Comparison of ENCODE assay signal across 1 cellular context in the genomic region with DNA sequence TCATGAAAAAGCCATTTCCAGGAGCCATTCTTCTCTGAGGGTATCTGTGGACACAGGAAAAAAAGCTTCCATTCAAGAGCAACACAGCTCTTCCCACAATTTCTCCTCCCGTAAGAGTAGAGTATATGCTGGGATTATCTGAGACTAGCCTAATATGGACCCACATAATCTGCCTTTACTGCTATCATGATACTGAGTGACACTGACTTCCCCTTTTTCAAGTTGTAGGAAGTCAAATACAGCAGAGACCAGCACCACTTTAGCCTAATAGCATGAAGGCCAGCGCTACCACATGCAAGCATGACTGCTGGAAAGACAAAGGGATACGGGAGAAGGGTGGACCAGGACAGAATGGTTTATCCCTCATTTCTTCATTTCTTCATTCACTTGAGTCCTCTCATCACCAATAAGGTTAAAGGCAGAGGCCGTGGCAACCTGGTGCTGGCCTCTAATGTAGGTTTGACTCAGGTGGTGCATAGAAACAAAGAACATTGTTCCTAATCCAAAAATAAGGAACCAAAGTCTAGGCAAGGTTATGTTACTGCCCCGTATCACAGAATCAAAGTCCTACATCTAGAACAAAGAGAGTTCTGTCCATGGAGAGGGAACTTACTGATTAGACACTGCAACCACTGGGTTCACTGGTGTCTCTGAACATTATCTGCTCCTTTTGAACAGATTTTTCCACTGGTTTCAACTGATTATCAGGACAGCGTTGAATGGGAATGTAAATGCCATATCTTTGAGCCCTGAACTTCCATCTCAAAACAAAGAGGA.
TF ChIP-seq lines count a peak whose summit lies in the region.

No MANE protein-coding gene starts in this region.

TF ChIP-seq in HepG2, 621 proteins besides CTCF, POLR2A, EP300 and RAD21 (continued from another document and continues in another):
- TF ChIP-seq, protein P1, sequence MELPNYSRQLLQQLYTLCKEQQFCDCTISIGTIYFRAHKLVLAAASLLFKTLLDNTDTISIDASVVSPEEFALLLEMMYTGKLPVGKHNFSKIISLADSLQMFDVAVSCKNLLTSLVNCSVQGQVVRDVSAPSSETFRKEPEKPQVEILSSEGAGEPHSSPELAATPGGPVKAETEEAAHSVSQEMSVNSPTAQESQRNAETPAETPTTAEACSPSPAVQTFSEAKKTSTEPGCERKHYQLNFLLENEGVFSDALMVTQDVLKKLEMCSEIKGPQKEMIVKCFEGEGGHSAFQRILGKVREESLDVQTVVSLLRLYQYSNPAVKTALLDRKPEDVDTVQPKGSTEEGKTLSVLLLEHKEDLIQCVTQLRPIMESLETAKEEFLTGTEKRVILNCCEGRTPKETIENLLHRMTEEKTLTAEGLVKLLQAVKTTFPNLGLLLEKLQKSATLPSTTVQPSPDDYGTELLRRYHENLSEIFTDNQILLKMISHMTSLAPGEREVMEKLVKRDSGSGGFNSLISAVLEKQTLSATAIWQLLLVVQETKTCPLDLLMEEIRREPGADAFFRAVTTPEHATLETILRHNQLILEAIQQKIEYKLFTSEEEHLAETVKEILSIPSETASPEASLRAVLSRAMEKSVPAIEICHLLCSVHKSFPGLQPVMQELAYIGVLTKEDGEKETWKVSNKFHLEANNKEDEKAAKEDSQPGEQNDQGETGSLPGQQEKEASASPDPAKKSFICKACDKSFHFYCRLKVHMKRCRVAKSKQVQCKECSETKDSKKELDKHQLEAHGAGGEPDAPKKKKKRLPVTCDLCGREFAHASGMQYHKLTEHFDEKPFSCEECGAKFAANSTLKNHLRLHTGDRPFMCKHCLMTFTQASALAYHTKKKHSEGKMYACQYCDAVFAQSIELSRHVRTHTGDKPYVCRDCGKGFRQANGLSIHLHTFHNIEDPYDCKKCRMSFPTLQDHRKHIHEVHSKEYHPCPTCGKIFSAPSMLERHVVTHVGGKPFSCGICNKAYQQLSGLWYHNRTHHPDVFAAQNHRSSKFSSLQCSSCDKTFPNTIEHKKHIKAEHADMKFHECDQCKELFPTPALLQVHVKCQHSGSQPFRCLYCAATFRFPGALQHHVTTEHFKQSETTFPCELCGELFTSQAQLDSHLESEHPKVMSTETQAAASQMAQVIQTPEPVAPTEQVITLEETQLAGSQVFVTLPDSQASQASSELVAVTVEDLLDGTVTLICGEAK (IDR thresholded peaks at IDR 0.05) = no peak
- TF ChIP-seq, protein P1 (CRISPR knock-in tag; IDR thresholded peaks at IDR 0.05) = no peak
- TF ChIP-seq ZNF260 (CRISPR knock-in tag; IDR thresholded peaks at IDR 0.05; ENCODE audit: borderline replicate concordance, low read depth) (no peak), HDAC2 (CRISPR knock-in tag; IDR thresholded peaks at IDR 0.05) (no peak), ZNF570 (CRISPR knock-in tag; IDR thresholded peaks at IDR 0.05; ENCODE audit: borderline replicate concordance) (no peak), ZNF274 (CRISPR knock-in tag; IDR thresholded peaks at IDR 0.05) (no peak), ZNF772 (CRISPR knock-in tag; IDR thresholded peaks at IDR 0.05) (peak; percentile 74; the same call in 1 of the 2 replicates), ZNF556 (CRISPR knock-in tag; IDR thresholded peaks at IDR 0.05; ENCODE audit: borderline replicate concordance) (no peak), KLF11 (CRISPR knock-in tag; IDR thresholded peaks at IDR 0.05) (no peak), IKZF4 (CRISPR knock-in tag; IDR thresholded peaks at IDR 0.05; ENCODE audit: borderline replicate concordance, low read depth, not compliant biosample characterization) (no peak), ZNF788 (CRISPR knock-in tag; IDR thresholded peaks at IDR 0.05; ENCODE audit: borderline replicate concordance) (no peak), PTBP1 (IDR thresholded peaks at IDR 0.05; ENCODE audit: low read depth, low read length, poor library complexity, severe bottlenecking) (no peak), SOX13 (IDR thresholded peaks at IDR 0.05) (no peak), SOX13 (CRISPR knock-in tag; conservative IDR thresholded peaks at IDR 0.05 in 1 of 2, IDR thresholded peaks at IDR 0.05 in 1 of 2) (peak in 1 of 2 experiments; percentile 85; a peak in 2 of 4 replicates), MAZ (IDR thresholded peaks at IDR 0.05; ENCODE audit: borderline replicate concordance, low read depth, low read length) (no peak), MAZ (CRISPR knock-in tag; IDR thresholded peaks at IDR 0.05; ENCODE audit: low read depth) (no peak), SOX5 (CRISPR knock-in tag; IDR thresholded peaks at IDR 0.05; ENCODE audit: borderline replicate concordance) (peak; percentile 74; the same call in 1 of the 2 replicates), CENPX (CRISPR knock-in tag; IDR thresholded peaks at IDR 0.05) (no peak), AGO1 (IDR thresholded peaks at IDR 0.05; ENCODE audit: low read depth, low read length, poor library complexity, severe bottlenecking) (no peak), GFI1 (CRISPR knock-in tag; IDR thresholded peaks at IDR 0.05; ENCODE audit: borderline replicate concordance) (0 out of 2 replicates have a peak, but pooled peaks have one; percentile 45), ZNF616 (CRISPR knock-in tag; IDR thresholded peaks at IDR 0.05; ENCODE audit: low read depth) (no peak)
- TF ChIP-seq, protein P2, sequence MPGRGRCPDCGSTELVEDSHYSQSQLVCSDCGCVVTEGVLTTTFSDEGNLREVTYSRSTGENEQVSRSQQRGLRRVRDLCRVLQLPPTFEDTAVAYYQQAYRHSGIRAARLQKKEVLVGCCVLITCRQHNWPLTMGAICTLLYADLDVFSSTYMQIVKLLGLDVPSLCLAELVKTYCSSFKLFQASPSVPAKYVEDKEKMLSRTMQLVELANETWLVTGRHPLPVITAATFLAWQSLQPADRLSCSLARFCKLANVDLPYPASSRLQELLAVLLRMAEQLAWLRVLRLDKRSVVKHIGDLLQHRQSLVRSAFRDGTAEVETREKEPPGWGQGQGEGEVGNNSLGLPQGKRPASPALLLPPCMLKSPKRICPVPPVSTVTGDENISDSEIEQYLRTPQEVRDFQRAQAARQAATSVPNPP (CRISPR knock-in tag; IDR thresholded peaks at IDR 0.05) = no peak
- TF ChIP-seq, protein P3, sequence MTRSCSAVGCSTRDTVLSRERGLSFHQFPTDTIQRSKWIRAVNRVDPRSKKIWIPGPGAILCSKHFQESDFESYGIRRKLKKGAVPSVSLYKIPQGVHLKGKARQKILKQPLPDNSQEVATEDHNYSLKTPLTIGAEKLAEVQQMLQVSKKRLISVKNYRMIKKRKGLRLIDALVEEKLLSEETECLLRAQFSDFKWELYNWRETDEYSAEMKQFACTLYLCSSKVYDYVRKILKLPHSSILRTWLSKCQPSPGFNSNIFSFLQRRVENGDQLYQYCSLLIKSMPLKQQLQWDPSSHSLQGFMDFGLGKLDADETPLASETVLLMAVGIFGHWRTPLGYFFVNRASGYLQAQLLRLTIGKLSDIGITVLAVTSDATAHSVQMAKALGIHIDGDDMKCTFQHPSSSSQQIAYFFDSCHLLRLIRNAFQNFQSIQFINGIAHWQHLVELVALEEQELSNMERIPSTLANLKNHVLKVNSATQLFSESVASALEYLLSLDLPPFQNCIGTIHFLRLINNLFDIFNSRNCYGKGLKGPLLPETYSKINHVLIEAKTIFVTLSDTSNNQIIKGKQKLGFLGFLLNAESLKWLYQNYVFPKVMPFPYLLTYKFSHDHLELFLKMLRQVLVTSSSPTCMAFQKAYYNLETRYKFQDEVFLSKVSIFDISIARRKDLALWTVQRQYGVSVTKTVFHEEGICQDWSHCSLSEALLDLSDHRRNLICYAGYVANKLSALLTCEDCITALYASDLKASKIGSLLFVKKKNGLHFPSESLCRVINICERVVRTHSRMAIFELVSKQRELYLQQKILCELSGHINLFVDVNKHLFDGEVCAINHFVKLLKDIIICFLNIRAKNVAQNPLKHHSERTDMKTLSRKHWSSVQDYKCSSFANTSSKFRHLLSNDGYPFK (CRISPR knock-in tag; IDR thresholded peaks at IDR 0.05; ENCODE audit: borderline replicate concordance) = no peak
- TF ChIP-seq, protein P4, sequence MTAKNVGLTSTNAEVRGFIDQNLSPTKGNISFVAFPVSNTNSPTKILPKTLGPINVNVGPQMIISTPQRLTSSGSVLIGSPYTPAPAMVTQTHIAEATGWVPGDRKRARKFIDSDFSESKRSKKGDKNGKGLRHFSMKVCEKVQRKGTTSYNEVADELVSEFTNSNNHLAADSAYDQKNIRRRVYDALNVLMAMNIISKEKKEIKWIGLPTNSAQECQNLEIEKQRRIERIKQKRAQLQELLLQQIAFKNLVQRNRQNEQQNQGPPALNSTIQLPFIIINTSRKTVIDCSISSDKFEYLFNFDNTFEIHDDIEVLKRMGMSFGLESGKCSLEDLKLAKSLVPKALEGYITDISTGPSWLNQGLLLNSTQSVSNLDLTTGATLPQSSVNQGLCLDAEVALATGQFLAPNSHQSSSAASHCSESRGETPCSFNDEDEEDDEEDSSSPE (CRISPR knock-in tag; IDR thresholded peaks at IDR 0.05) = no peak
- TF ChIP-seq, protein P5, sequence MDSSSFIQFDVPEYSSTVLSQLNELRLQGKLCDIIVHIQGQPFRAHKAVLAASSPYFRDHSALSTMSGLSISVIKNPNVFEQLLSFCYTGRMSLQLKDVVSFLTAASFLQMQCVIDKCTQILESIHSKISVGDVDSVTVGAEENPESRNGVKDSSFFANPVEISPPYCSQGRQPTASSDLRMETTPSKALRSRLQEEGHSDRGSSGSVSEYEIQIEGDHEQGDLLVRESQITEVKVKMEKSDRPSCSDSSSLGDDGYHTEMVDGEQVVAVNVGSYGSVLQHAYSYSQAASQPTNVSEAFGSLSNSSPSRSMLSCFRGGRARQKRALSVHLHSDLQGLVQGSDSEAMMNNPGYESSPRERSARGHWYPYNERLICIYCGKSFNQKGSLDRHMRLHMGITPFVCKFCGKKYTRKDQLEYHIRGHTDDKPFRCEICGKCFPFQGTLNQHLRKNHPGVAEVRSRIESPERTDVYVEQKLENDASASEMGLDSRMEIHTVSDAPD (CRISPR knock-in tag; IDR thresholded peaks at IDR 0.05) = 0 out of 2 replicates have a peak, but pooled peaks have one; percentile 16
- TF ChIP-seq, protein P6, sequence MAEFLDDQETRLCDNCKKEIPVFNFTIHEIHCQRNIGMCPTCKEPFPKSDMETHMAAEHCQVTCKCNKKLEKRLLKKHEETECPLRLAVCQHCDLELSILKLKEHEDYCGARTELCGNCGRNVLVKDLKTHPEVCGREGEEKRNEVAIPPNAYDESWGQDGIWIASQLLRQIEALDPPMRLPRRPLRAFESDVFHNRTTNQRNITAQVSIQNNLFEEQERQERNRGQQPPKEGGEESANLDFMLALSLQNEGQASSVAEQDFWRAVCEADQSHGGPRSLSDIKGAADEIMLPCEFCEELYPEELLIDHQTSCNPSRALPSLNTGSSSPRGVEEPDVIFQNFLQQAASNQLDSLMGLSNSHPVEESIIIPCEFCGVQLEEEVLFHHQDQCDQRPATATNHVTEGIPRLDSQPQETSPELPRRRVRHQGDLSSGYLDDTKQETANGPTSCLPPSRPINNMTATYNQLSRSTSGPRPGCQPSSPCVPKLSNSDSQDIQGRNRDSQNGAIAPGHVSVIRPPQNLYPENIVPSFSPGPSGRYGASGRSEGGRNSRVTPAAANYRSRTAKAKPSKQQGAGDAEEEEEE (CRISPR knock-in tag; IDR thresholded peaks at IDR 0.05; ENCODE audit: borderline replicate concordance) = no peak
- TF ChIP-seq, protein P7, sequence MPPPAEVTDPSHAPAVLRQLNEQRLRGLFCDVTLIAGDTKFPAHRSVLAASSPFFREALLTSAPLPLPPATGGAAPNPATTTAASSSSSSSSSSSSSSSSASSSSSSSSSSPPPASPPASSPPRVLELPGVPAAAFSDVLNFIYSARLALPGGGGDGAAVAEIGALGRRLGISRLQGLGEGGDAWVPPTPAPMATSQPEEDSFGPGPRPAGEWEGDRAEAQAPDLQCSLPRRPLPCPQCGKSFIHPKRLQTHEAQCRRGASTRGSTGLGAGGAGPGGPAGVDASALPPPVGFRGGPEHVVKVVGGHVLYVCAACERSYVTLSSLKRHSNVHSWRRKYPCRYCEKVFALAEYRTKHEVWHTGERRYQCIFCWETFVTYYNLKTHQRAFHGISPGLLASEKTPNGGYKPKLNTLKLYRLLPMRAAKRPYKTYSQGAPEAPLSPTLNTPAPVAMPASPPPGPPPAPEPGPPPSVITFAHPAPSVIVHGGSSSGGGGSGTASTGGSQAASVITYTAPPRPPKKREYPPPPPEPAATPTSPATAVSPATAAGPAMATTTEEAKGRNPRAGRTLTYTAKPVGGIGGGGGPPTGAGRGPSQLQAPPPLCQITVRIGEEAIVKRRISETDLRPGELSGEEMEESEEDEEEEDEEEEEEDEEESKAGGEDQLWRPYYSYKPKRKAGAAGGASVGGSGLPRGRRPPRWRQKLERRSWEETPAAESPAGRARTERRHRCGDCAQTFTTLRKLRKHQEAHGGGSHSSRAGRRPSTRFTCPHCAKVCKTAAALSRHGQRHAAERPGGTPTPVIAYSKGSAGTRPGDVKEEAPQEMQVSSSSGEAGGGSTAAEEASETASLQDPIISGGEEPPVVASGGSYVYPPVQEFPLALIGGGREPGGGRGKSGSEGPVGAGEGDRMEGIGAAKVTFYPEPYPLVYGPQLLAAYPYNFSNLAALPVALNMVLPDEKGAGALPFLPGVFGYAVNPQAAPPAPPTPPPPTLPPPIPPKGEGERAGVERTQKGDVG (CRISPR knock-in tag; IDR thresholded peaks at IDR 0.05; ENCODE audit: borderline replicate concordance) = no peak
